Comparison of ENCODE assay signal across 9 cellular contexts in genomic region chr3:124791639-124792111, GRCh38.
A peak's percentile ranks its signal among the peaks of the same experiment; 100 is the strongest.
DNase-seq lines count a peak whose midpoint lies in the region; ATAC-seq and TF ChIP-seq lines count a peak whose summit lies in the region.
"Had no signal": no experiment of that assay in that cellular context is flagged by ENCODE, and none has a peak within 500 bp of the region (broad histone marks: within the 10 kb centered on the region; RNA-seq: fewer than 3 reads in every experiment).

No MANE protein-coding gene starts in this region.

- no peak overlapping the region for H3K4me3 Mint-ChIP-seq in CD14-positive monocyte
- H3K4me3 Mint-ChIP-seq: immature natural killer cell had no signal

- no peaks in the 10 kb centered on the region for H3K36me3 Mint-ChIP-seq in CD14-positive monocyte
- H3K36me3 Mint-ChIP-seq: immature natural killer cell had no signal

- H3K9ac ChIP-seq in colonic mucosa (ENCODE audit: low read depth in 2 of 2, low read length in 2 of 2): no peak overlapping the region

- H3K27me3 Mint-ChIP-seq in CD14-positive monocyte (ENCODE audit: low read depth in 3 of 3): peaks cover 0 to 3% (median 2%) of the 10 kb centered on the region in 3 donors

- H3K27me3 ChIP-seq in colonic mucosa: no peaks in the 10 kb centered on the region

- H3K9me3 ChIP-seq in colonic mucosa (no peaks in the 10 kb centered on the region), mucosa of descending colon (no peaks in the 10 kb centered on the region)

- peaks cover 18% of the 10 kb centered on the region for H3K4me1 Mint-ChIP-seq in CD14-positive monocyte

- no peak for TF ChIP-seq CTCF in colonic mucosa (IDR thresholded peaks at IDR 0.05)
- TF ChIP-seq CTCF in mucosa of descending colon (IDR thresholded peaks at IDR 0.05): no peak
- TF ChIP-seq CTCF in CD14-positive monocyte (IDR thresholded peaks at IDR 0.05): no peak

- DNase-seq in Right ventricle myocardium inferior (ENCODE audit: missing footprints) (no peak), cardiac septum (ENCODE audit: low spot score) (no peak), colonic mucosa (no peak), mucosa of descending colon (peak in 1 of 3 donors; percentile 47), CD14-positive monocyte (ENCODE audit: low spot score) (no peak), cerebellar cortex (ENCODE audit: low spot score) (no peak), NCI-H1105 (lab: John Stamatoyannopoulos, UW) (no peak)
- DNase-seq: immature natural killer cell had no signal

- H3K27ac ChIP-seq in colonic mucosa: peak overlapping the region; percentile 17

- no peaks in the 10 kb centered on the region for H3K4me1 ChIP-seq in colonic mucosa
- H3K4me1 ChIP-seq in mucosa of descending colon (ENCODE audit: low read depth): peaks cover 5% of the 10 kb centered on the region

- H3K9me3 Mint-ChIP-seq in CD14-positive monocyte: no peaks in the 10 kb centered on the region
- H3K9me3 Mint-ChIP-seq: immature natural killer cell had no signal

- ATAC-seq in Right ventricle myocardium inferior (peak; percentile 72), mucosa of descending colon (peak; percentile 54), HG02870 (IDR thresholded peaks at IDR 0.05; ENCODE audit: unreplicated experiment) (no peak)

- H3K27ac Mint-ChIP-seq in CD14-positive monocyte: no peak overlapping the region

- intact Hi-C loops in Right ventricle myocardium inferior (cut with DNase I): no loop called here
- intact Hi-C loops in cardiac septum (cut with DNase I): no loop called here
- intact Hi-C loops in colonic mucosa (cut with DNase I): no loop called here
- intact Hi-C loops in mucosa of descending colon (cut with DNase I, micrococcal nuclease): no loop called here
- intact Hi-C loops in CD14-positive monocyte (cut with micrococcal nuclease): no loop called here

- H3K36me3 ChIP-seq in colonic mucosa (no peaks in the 10 kb centered on the region), mucosa of descending colon (ENCODE audit: low read depth) (no peaks in the 10 kb centered on the region)

- H3K4me3 ChIP-seq in colonic mucosa (no peak overlapping the region), mucosa of descending colon (no peak overlapping the region)
